Comparison of ENCODE assay signal across 8 cellular contexts in genomic region chr15:42680142-42680482, GRCh38. TPM values are rescaled to one million over a fixed set of nuclear protein-coding genes. Genes with fewer than 3 reads are reported as not detected.
DNase-seq lines count a peak whose midpoint lies in the region; ATAC-seq, FAIRE-seq and TF ChIP-seq lines count a peak whose summit lies in the region.
"Not testable (repeated sequence)": the region's sequence is repeated elsewhere in the genome, so short reads cannot be mapped to it uniquely, and the experiment has no call there.

No MANE protein-coding gene starts in this region.

- H3K4me1 Mint-ChIP-seq in HFFc6 (ENCODE audit: low read depth) = peaks cover 12% of the 10 kb centered on the region; the same call in 1 of the 2 replicates
- peaks cover 14% of the 10 kb centered on the region for H3K4me1 Mint-ChIP-seq in activated CD4-positive, alpha-beta T cell treated with anti-CD3 and anti-CD28 coated beads, Interleukin-2, amount 10 ng/mL, durations not matched to agents 24 days and 14 days
- peaks cover 26% of the 10 kb centered on the region for H3K4me1 Mint-ChIP-seq in activated T-helper 1 cell treated with anti-CD3 and anti-CD28 coated beads, Interleukin-12 subunit alpha, Interleukin-12 subunit beta, Interleukin-2, Interleukin-4 antibody, amounts not matched to agents 30 ng/mL and 10 ng/mL and 1 ng/mL, durations not matched to agents 14 hours and 24 hours and 36 hours (ENCODE audit: low read depth)
- not testable (repeated sequence) for H3K4me1 Mint-ChIP-seq in endodermal cell
- H3K4me1 Mint-ChIP-seq in stimulated activated naive B cell treated with anti-CD40 and anti-IgM and Interleukin-4, amounts not matched to agents 10 μg/mL and 1 μg/mL and 100 μg/mL, for 72 hours = peaks cover 8 to 20% of the 10 kb centered on the region in 2 donors

- H3K36me3 ChIP-seq in endodermal cell (ENCODE audit: control insufficient read depth, insufficient read depth, low read length) = not testable (repeated sequence)

- H3K9ac ChIP-seq in endodermal cell (ENCODE audit: extremely low read depth, low read length, poor library complexity, severe bottlenecking) = not testable (repeated sequence)

- H3K4me1 ChIP-seq in endodermal cell (ENCODE audit: control insufficient read depth, insufficient read depth, low read length) = not testable (repeated sequence)

- peak; percentile 96 to 99 for ATAC-seq in stimulated activated naive B cell treated with anti-CD40 and anti-IgM and Interleukin-4, amounts not matched to agents 10 μg/mL and 1 μg/mL and 100 μg/mL, for 72 hours (replicated peaks)

- DNase-seq in GM12864 (ENCODE audit: low read depth) (peak; percentile 30), HFFc6 (peak; percentile 8), RCC 7860 (ENCODE audit: low spot score) (peak; percentile 22)
- peak; percentile 77 for DNase-seq in activated CD4-positive, alpha-beta T cell treated with anti-CD3 and anti-CD28 coated beads, Interleukin-2, amount 10 ng/mL, durations not matched to agents 24 days and 14 days
- DNase-seq in activated T-helper 1 cell treated with anti-CD3 and anti-CD28 coated beads, Interleukin-12 subunit alpha, Interleukin-12 subunit beta, Interleukin-2, Interleukin-4 antibody, amounts not matched to agents 30 ng/mL and 10 ng/mL and 1 ng/mL, durations not matched to agents 14 hours and 24 hours and 36 hours (ENCODE audit: low spot score) = peak; percentile 38
- not testable (repeated sequence) for DNase-seq in endodermal cell
- peak; percentile 47 to 59 for DNase-seq in stimulated activated CD4-positive, alpha-beta T cell treated with anti-CD3 and anti-CD28 coated beads, Interleukin-15, amount 100 ng/mL, for 48 hours (ENCODE audit: low read depth in 2 of 2)
- DNase-seq in stimulated activated naive B cell treated with anti-CD40 and anti-IgM and Interleukin-4, amounts not matched to agents 10 μg/mL and 1 μg/mL and 100 μg/mL, for 72 hours = peak; percentile 46

- 88 to 89% methylated on average over 5 of the region's 5 CpGs for WGBS in endodermal cell (ENCODE audit: insufficient coverage in 1 of 2, insufficient read length in 1 of 2), 2 experiments

- H3K36me3 Mint-ChIP-seq in HFFc6 (ENCODE audit: low read depth); endodermal cell (ENCODE audit: low read depth): not testable (repeated sequence)
- peaks cover 21% of the 10 kb centered on the region for H3K36me3 Mint-ChIP-seq in activated CD4-positive, alpha-beta T cell treated with anti-CD3 and anti-CD28 coated beads, Interleukin-2, amount 10 ng/mL, durations not matched to agents 24 days and 14 days (ENCODE audit: low read depth)
- peaks cover 14% of the 10 kb centered on the region for H3K36me3 Mint-ChIP-seq in activated T-helper 1 cell treated with anti-CD3 and anti-CD28 coated beads, Interleukin-12 subunit alpha, Interleukin-12 subunit beta, Interleukin-2, Interleukin-4 antibody, amounts not matched to agents 30 ng/mL and 10 ng/mL and 1 ng/mL, durations not matched to agents 14 hours and 24 hours and 36 hours (ENCODE audit: low read depth)
- H3K36me3 Mint-ChIP-seq in stimulated activated naive B cell treated with anti-CD40 and anti-IgM and Interleukin-4, amounts not matched to agents 10 μg/mL and 1 μg/mL and 100 μg/mL, for 72 hours = peaks cover 21 to 54% of the 10 kb centered on the region in 2 donors

- H3K27ac Mint-ChIP-seq in HFFc6; activated CD4-positive, alpha-beta T cell treated with anti-CD3 and anti-CD28 coated beads, Interleukin-2, amount 10 ng/mL, durations not matched to agents 24 days and 14 days; endodermal cell; stimulated activated naive B cell treated with anti-CD40 and anti-IgM and Interleukin-4, amounts not matched to agents 10 μg/mL and 1 μg/mL and 100 μg/mL, for 72 hours: not testable (repeated sequence)
- H3K27ac Mint-ChIP-seq in activated T-helper 1 cell treated with anti-CD3 and anti-CD28 coated beads, Interleukin-12 subunit alpha, Interleukin-12 subunit beta, Interleukin-2, Interleukin-4 antibody, amounts not matched to agents 30 ng/mL and 10 ng/mL and 1 ng/mL, durations not matched to agents 14 hours and 24 hours and 36 hours = peak overlapping the region; percentile 37

- H3K27ac ChIP-seq in endodermal cell (ENCODE audit: low read depth, low read length) = not testable (repeated sequence)

- intact Hi-C loops in activated CD4-positive, alpha-beta T cell treated with anti-CD3 and anti-CD28 coated beads, Interleukin-2, amount 10 ng/mL, durations not matched to agents 24 days and 14 days (cut with micrococcal nuclease) = loop anchor here (1.0 kb wide), 1 partner anchor 30 kb away; no protein-coding TSS in a partner anchor
- intact Hi-C loops in activated T-helper 1 cell treated with anti-CD3 and anti-CD28 coated beads, Interleukin-12 subunit alpha, Interleukin-12 subunit beta, Interleukin-2, Interleukin-4 antibody, amounts not matched to agents 30 ng/mL and 10 ng/mL and 1 ng/mL, durations not matched to agents 14 hours and 24 hours and 36 hours (cut with micrococcal nuclease) = loop anchor here (1.0 kb wide), 2 partner anchors 30 to 241 kb away; no protein-coding TSS in a partner anchor

- H3K9me3 ChIP-seq in endodermal cell (ENCODE audit: control insufficient read depth, low read length) = not testable (repeated sequence)

- H3K4me3 ChIP-seq in GM12864 (ENCODE audit: low read depth, low read length); endodermal cell (ENCODE audit: low read length): not testable (repeated sequence)

- TF ChIP-seq CTCF in GM12864 (IDR thresholded peaks at IDR 0.05; ENCODE audit: low read depth, low read length, missing control alignments); HFFc6 (IDR thresholded peaks at IDR 0.05): not testable (repeated sequence)
- peak; percentile 13 for TF ChIP-seq CTCF in endodermal cell (conservative IDR thresholded peaks at IDR 0.05)

- H3K27me3 Mint-ChIP-seq in HFFc6 (ENCODE audit: insufficient read depth); activated CD4-positive, alpha-beta T cell treated with anti-CD3 and anti-CD28 coated beads, Interleukin-2, amount 10 ng/mL, durations not matched to agents 24 days and 14 days; activated T-helper 1 cell treated with anti-CD3 and anti-CD28 coated beads, Interleukin-12 subunit alpha, Interleukin-12 subunit beta, Interleukin-2, Interleukin-4 antibody, amounts not matched to agents 30 ng/mL and 10 ng/mL and 1 ng/mL, durations not matched to agents 14 hours and 24 hours and 36 hours (ENCODE audit: insufficient read depth); endodermal cell (ENCODE audit: insufficient read depth); stimulated activated naive B cell treated with anti-CD40 and anti-IgM and Interleukin-4, amounts not matched to agents 10 μg/mL and 1 μg/mL and 100 μg/mL, for 72 hours: not testable (repeated sequence)

- FAIRE-seq in RCC 7860 (lab: Jason Lieb, UNC) = not testable (repeated sequence)

- not testable (repeated sequence) for H3K9me3 Mint-ChIP-seq in HFFc6; activated CD4-positive, alpha-beta T cell treated with anti-CD3 and anti-CD28 coated beads, Interleukin-2, amount 10 ng/mL, durations not matched to agents 24 days and 14 days; activated T-helper 1 cell treated with anti-CD3 and anti-CD28 coated beads, Interleukin-12 subunit alpha, Interleukin-12 subunit beta, Interleukin-2, Interleukin-4 antibody, amounts not matched to agents 30 ng/mL and 10 ng/mL and 1 ng/mL, durations not matched to agents 14 hours and 24 hours and 36 hours; endodermal cell; stimulated activated naive B cell treated with anti-CD40 and anti-IgM and Interleukin-4, amounts not matched to agents 10 μg/mL and 1 μg/mL and 100 μg/mL, for 72 hours

- not testable (repeated sequence) for H3K27me3 ChIP-seq in endodermal cell (ENCODE audit: control insufficient read depth, insufficient read depth, low read length, poor library complexity, severe bottlenecking)

- not testable (repeated sequence) for H3K4me3 Mint-ChIP-seq in HFFc6; activated CD4-positive, alpha-beta T cell treated with anti-CD3 and anti-CD28 coated beads, Interleukin-2, amount 10 ng/mL, durations not matched to agents 24 days and 14 days; activated T-helper 1 cell treated with anti-CD3 and anti-CD28 coated beads, Interleukin-12 subunit alpha, Interleukin-12 subunit beta, Interleukin-2, Interleukin-4 antibody, amounts not matched to agents 30 ng/mL and 10 ng/mL and 1 ng/mL, durations not matched to agents 14 hours and 24 hours and 36 hours; endodermal cell; stimulated activated naive B cell treated with anti-CD40 and anti-IgM and Interleukin-4, amounts not matched to agents 10 μg/mL and 1 μg/mL and 100 μg/mL, for 72 hours

RNA-seq across cellular contexts. Expression of gene CDAN1, which starts 56.8 kb away (rescaled TPM):
- 10 to 100 TPM; 12.4 to 17.7 (median 16.0) TPM for total RNA-seq in HFFc6 (2021; fragmentation: NEBNext Ultra II Directional; extraction: Animal tissue kit (Norgen Biotek cat#: 25700))
- 22.9 and 29.7 TPM in 2 replicates for total RNA-seq in activated CD4-positive, alpha-beta T cell treated with anti-CD3 and anti-CD28 coated beads, Interleukin-2, amount 10 ng/mL, durations not matched to agents 24 days and 14 days
- total RNA-seq in activated T-helper 1 cell treated with anti-CD3 and anti-CD28 coated beads, Interleukin-12 subunit alpha, Interleukin-12 subunit beta, Interleukin-2, Interleukin-4 antibody, amounts not matched to agents 30 ng/mL and 10 ng/mL and 1 ng/mL, durations not matched to agents 14 hours and 24 hours and 36 hours = 24.0 and 26.7 TPM in 2 replicates
- 10 to 100 TPM; 26.5 to 38.2 TPM for total RNA-seq in endodermal cell
- polyA plus RNA-seq in endodermal cell (2013, experiment 1 of 2) = 14.9 TPM
- 12.8 TPM for polyA plus RNA-seq in endodermal cell (2013, experiment 2 of 2)
